In the genomic region with DNA sequence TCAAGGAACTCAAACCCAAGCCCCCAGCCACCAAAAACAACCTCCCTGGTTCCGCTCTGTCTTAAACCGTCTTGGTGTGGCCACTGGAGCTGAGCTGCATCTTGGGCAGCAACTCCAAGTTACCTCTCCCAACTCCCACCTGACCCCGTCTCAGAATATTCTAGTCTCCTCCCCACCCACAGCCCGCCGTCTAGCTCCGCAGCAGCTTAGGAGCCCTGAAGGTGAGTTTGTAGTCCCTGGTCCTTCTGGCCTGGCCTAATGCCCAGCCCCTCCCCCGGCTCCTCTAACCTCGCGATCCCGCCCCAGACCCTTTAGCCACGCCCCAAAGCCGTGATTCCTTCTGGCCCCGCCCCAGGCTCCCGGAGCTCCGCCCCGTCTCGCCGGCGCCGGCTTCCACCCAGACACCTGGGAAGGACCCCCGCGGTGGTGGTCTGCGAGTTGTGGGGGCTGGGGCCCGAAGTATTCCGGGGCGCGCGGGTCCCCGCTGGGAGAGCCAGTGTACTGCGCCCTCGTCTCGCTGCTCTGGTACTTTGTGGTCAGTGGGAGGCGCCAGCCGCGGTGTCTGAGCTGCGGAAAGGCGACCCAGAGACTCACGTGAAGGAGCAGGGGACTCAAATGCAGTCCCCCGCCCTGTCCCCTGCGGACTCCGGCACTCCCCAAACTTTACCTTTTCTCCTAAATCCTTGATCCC, we compare ENCODE assay signal across 8 cellular contexts.
DNase-seq lines count a peak whose midpoint lies in the region; ATAC-seq and TF ChIP-seq lines count a peak whose summit lies in the region.

No MANE protein-coding gene starts in this region.

- H3K27ac Mint-ChIP-seq in stimulated activated naive B cell treated with anti-CD40 and anti-IgM and Interleukin-4, amounts not matched to agents 10 μg/mL and 1 μg/mL and 100 μg/mL, for 72 hours, result peak overlapping the region; percentile 91

- peaks cover 20 to 41% of the 10 kb centered on the region in 2 donors for H3K4me1 Mint-ChIP-seq in stimulated activated naive B cell treated with anti-CD40 and anti-IgM and Interleukin-4, amounts not matched to agents 10 μg/mL and 1 μg/mL and 100 μg/mL, for 72 hours

- H3K27me3 Mint-ChIP-seq in stimulated activated naive B cell treated with anti-CD40 and anti-IgM and Interleukin-4, amounts not matched to agents 10 μg/mL and 1 μg/mL and 100 μg/mL, for 72 hours, result peaks cover 5 to 17% of the 10 kb centered on the region in 2 donors

- no peaks in the 10 kb centered on the region for H3K9me3 ChIP-seq in mucosa of rectum (ENCODE audit: control insufficient read depth in 2 of 2, low read length in 2 of 2)

- peak overlapping the region; percentile 81 to 86 for H3K4me3 Mint-ChIP-seq in stimulated activated naive B cell treated with anti-CD40 and anti-IgM and Interleukin-4, amounts not matched to agents 10 μg/mL and 1 μg/mL and 100 μg/mL, for 72 hours

- no peaks in the 10 kb centered on the region for H3K9me3 Mint-ChIP-seq in stimulated activated naive B cell treated with anti-CD40 and anti-IgM and Interleukin-4, amounts not matched to agents 10 μg/mL and 1 μg/mL and 100 μg/mL, for 72 hours

- H3K9ac ChIP-seq in mucosa of rectum (ENCODE audit: low read depth in 1 of 2, low read length in 2 of 2), result peak overlapping the region in 1 of 2 donors; percentile 24

- peaks cover 6 to 18% of the 10 kb centered on the region in 2 donors for H3K27me3 ChIP-seq in mucosa of rectum (ENCODE audit: control insufficient read depth in 2 of 2, insufficient read depth in 2 of 2, low read length in 2 of 2)

- H3K36me3 ChIP-seq in mucosa of rectum (ENCODE audit: control insufficient read depth in 2 of 2, insufficient read depth in 2 of 2, low read length in 2 of 2), result peaks cover 13 to 20% of the 10 kb centered on the region in 2 donors

- ATAC-seq in stimulated activated naive B cell treated with anti-CD40 and anti-IgM and Interleukin-4, amounts not matched to agents 10 μg/mL and 1 μg/mL and 100 μg/mL, for 72 hours (replicated peaks), result peak; percentile 53 to 62
- ATAC-seq in HG03342 (IDR thresholded peaks at IDR 0.05; ENCODE audit: unreplicated experiment), result no peak
- ATAC-seq in GM21576 (IDR thresholded peaks at IDR 0.05; ENCODE audit: unreplicated experiment), result no peak

- peaks cover 9 to 17% of the 10 kb centered on the region in 2 donors for H3K4me1 ChIP-seq in mucosa of rectum (ENCODE audit: control insufficient read depth in 2 of 2, insufficient read depth in 2 of 2, low read length in 2 of 2)

- H3K36me3 Mint-ChIP-seq in stimulated activated naive B cell treated with anti-CD40 and anti-IgM and Interleukin-4, amounts not matched to agents 10 μg/mL and 1 μg/mL and 100 μg/mL, for 72 hours, result peaks cover 12 to 16% of the 10 kb centered on the region in 2 donors

- peak overlapping the region; percentile 59 to 67 for H3K4me3 ChIP-seq in mucosa of rectum (ENCODE audit: low read length in 2 of 2)

- TF ChIP-seq CTCF in GM12872 (IDR thresholded peaks at IDR 0.05; ENCODE audit: insufficient read depth, low read depth, low read length), result peak; percentile 21; the same call in 1 of the 3 replicates

- DNase-seq in NCI-H1930 (lab: John Stamatoyannopoulos, UW), result peak; percentile 47 to 68
- peak; percentile 47 to 48 for DNase-seq in activated CD4-positive, alpha-beta T cell treated with anti-CD3 and anti-CD28 coated beads, Interleukin-2, amount 50 U/mL, for 4 hours
- peak; percentile 58 for DNase-seq in effector CD8-positive, alpha-beta T cell (lab: John Stamatoyannopoulos, UW)
- peak; percentile 48 for DNase-seq in stimulated activated naive B cell treated with anti-CD40 and anti-IgM and Interleukin-4, amounts not matched to agents 10 μg/mL and 1 μg/mL and 100 μg/mL, for 72 hours

- H3K27ac ChIP-seq in mucosa of rectum (ENCODE audit: low read depth in 2 of 2, low read length in 2 of 2), result no peak overlapping the region

Comparison
In these comparisons a context has a peak if more than half of its experiments do, and no peak if none do; other contexts are left out.
1. ATAC-seq: peak in stimulated activated naive B cell treated with anti-CD40 and anti-IgM and Interleukin-4, amounts not matched to agents 10 μg/mL and 1 μg/mL and 100 μg/mL, for 72 hours (2 of 2); none in HG03342 (single experiment) and GM21576 (single experiment).
2. Peak in every context shown above with its lines, with median percentiles within 50 percentile points of each other: DNase-seq.